Comparison of ENCODE assay signal across 8 cellular contexts in the genomic region with DNA sequence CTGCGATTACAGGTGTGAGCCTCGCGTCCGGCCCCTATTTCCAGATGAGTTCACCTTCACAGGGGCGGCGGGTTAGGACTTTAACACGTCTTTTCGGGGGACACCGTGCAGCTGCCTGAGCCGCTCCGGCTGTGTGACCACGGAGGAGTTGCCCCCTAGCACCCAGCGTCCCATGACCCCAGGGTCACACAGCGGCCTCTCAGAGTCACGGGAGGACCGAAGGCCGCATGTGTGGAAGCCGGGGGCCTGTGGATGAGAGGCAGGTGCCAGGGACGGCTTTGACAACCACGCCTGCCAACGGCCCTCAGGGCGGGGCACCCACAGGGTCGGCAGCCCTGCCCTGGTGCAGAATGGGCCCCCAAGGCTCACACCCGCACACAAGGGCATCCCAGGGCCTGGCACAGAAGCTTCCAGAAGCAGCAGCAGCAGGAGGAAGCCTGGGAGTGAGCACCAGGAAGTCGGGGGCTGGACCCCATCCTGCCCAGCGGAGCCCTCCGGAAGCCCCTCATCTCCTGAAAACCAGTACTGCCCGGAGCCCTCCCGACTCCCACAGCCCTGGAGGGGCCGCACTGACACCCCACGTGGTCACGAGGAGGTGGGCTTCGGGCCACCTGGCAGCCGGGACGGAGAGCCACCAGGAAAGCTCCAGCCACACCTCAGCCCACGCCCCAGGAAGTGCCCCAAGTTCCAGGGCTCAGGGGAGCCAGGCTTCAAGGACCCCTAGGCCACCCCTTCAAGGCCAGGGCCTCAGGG. TPM values are rescaled to one million over a fixed set of nuclear protein-coding genes. Genes with fewer than 3 reads are reported as not detected.
DNase-seq lines count a peak whose midpoint lies in the region; ATAC-seq and TF ChIP-seq lines count a peak whose summit lies in the region.

No MANE protein-coding gene starts in this region.

- H3K27me3 Mint-ChIP-seq in activated T-cell treated with anti-CD3 and anti-CD28 coated beads, Interleukin-2, amount 50 U/mL, for 24 hours = no peaks in the 10 kb centered on the region
- peaks cover 13 to 28% (median 22%) of the 10 kb centered on the region in 3 donors for H3K27me3 Mint-ChIP-seq in immature natural killer cell (ENCODE audit: low read depth in 3 of 3)

- peak overlapping the region; percentile 86 for H3K27ac Mint-ChIP-seq in activated T-cell treated with anti-CD3 and anti-CD28 coated beads, Interleukin-2, amount 50 U/mL, for 24 hours
- peak overlapping the region; percentile 90 to 100 (median 99) for H3K27ac Mint-ChIP-seq in immature natural killer cell
- H3K27ac Mint-ChIP-seq in stimulated activated effector memory CD8-positive, alpha-beta T cell treated with anti-CD3 and anti-CD28 coated beads, Interleukin-12 subunit alpha, Interleukin-12 subunit beta, amount 100 ng/mL, for 72 hours = peak overlapping the region; percentile 96

- peaks cover 46% of the 10 kb centered on the region for H3K4me1 Mint-ChIP-seq in activated T-cell treated with anti-CD3 and anti-CD28 coated beads, Interleukin-2, amount 50 U/mL, for 24 hours (ENCODE audit: low read depth)
- H3K4me1 Mint-ChIP-seq in immature natural killer cell = peaks cover 48% of the 10 kb centered on the region in 2 donors
- peaks cover 65% of the 10 kb centered on the region for H3K4me1 Mint-ChIP-seq in stimulated activated effector memory CD8-positive, alpha-beta T cell treated with anti-CD3 and anti-CD28 coated beads, Interleukin-12 subunit alpha, Interleukin-12 subunit beta, amount 100 ng/mL, for 72 hours

- peak overlapping the region; percentile 79 for H3K4me3 Mint-ChIP-seq in activated T-cell treated with anti-CD3 and anti-CD28 coated beads, Interleukin-2, amount 50 U/mL, for 24 hours
- peak overlapping the region; percentile 44 to 91 (median 90) for H3K4me3 Mint-ChIP-seq in immature natural killer cell
- H3K4me3 Mint-ChIP-seq in stimulated activated effector memory CD8-positive, alpha-beta T cell treated with anti-CD3 and anti-CD28 coated beads, Interleukin-12 subunit alpha, Interleukin-12 subunit beta, amount 100 ng/mL, for 72 hours = peak overlapping the region; percentile 83

- peak; percentile 62 for DNase-seq in activated T-cell treated with anti-CD3 and anti-CD28 coated beads, Interleukin-2, amount 50 U/mL, for 24 hours
- DNase-seq in immature natural killer cell (peak; percentile 34 to 53 (median 44)), midbrain (lab: John Stamatoyannopoulos, UW) (no peak), RKO (ENCODE audit: low spot score) (no peak), SKM-1 treated with dmso at 0.1 percent for 144 hours (lab: John Stamatoyannopoulos, UW; ENCODE audit: unreplicated experiment) (no peak)
- DNase-seq in stimulated activated effector memory CD8-positive, alpha-beta T cell treated with anti-CD3 and anti-CD28 coated beads, Interleukin-12 subunit alpha, Interleukin-12 subunit beta, amount 100 ng/mL, for 72 hours (ENCODE audit: low spot score in 2 of 2) = no peak
- DNase-seq in central memory CD4-positive, alpha-beta T cell = no peak

- ATAC-seq in stimulated activated effector memory CD8-positive, alpha-beta T cell treated with anti-CD3 and anti-CD28 coated beads, Interleukin-12 subunit alpha, Interleukin-12 subunit beta, amount 100 ng/mL, for 72 hours = no peak

- no peaks in the 10 kb centered on the region for H3K9me3 Mint-ChIP-seq in activated T-cell treated with anti-CD3 and anti-CD28 coated beads, Interleukin-2, amount 50 U/mL, for 24 hours
- no peaks in the 10 kb centered on the region for H3K9me3 Mint-ChIP-seq in immature natural killer cell
- no peaks in the 10 kb centered on the region for H3K9me3 Mint-ChIP-seq in stimulated activated effector memory CD8-positive, alpha-beta T cell treated with anti-CD3 and anti-CD28 coated beads, Interleukin-12 subunit alpha, Interleukin-12 subunit beta, amount 100 ng/mL, for 72 hours

- peaks cover 21% of the 10 kb centered on the region for H3K36me3 Mint-ChIP-seq in activated T-cell treated with anti-CD3 and anti-CD28 coated beads, Interleukin-2, amount 50 U/mL, for 24 hours (ENCODE audit: low read depth)
- H3K36me3 Mint-ChIP-seq in immature natural killer cell = no peaks in the 10 kb centered on the region
- peaks cover 39% of the 10 kb centered on the region for H3K36me3 Mint-ChIP-seq in stimulated activated effector memory CD8-positive, alpha-beta T cell treated with anti-CD3 and anti-CD28 coated beads, Interleukin-12 subunit alpha, Interleukin-12 subunit beta, amount 100 ng/mL, for 72 hours

- no peak for TF ChIP-seq EP300 in Ishikawa (IDR thresholded peaks at IDR 0.05; ENCODE audit: borderline replicate concordance)

- no peak for TF ChIP-seq RAD21 in Ishikawa (IDR thresholded peaks at IDR 0.05; ENCODE audit: low read depth)

TF ChIP-seq in Ishikawa, 13 proteins besides CTCF, POLR2A, EP300 and RAD21:
- TF ChIP-seq TEAD4 (IDR thresholded peaks at IDR 0.05) (no peak), ZBTB7A (IDR thresholded peaks at IDR 0.05; ENCODE audit: low read depth) (peak; percentile 52; the same call in 1 of the 2 replicates)

RNA-seq across cellular contexts. Expression of a gene that starts 32.7 kb away (rescaled TPM):
- polyA plus RNA-seq in immature natural killer cell = 10 to 100 TPM; 49.7 to 72.1 (median 55.1) TPM

RNA-seq across cellular contexts. Expression of a gene that starts 45.4 kb away (rescaled TPM):
- 10 to 100 TPM; 25.3 to 35.6 (median 25.5) TPM for polyA plus RNA-seq in immature natural killer cell

RNA-seq across cellular contexts. Expression of a gene that starts 53.6 kb away (rescaled TPM):
- polyA plus RNA-seq in immature natural killer cell = 10 to 100 TPM; 12.7 to 24.0 (median 18.1) TPM

Comparison
In these comparisons a context has a peak if more than half of its experiments do, and no peak if none do; other contexts are left out.
1. DNase-seq: peak in activated T-cell treated with anti-CD3 and anti-CD28 coated beads, Interleukin-2, amount 50 U/mL, for 24 hours (single experiment) and immature natural killer cell (3 of 3); none in stimulated activated effector memory CD8-positive, alpha-beta T cell treated with anti-CD3 and anti-CD28 coated beads, Interleukin-12 subunit alpha, Interleukin-12 subunit beta, amount 100 ng/mL, for 72 hours (0 of 2), midbrain (single experiment), central memory CD4-positive, alpha-beta T cell (single experiment), RKO (single experiment) and SKM-1 treated with dmso at 0.1 percent for 144 hours (single experiment).
2. Peak in every context shown above with its lines, with median percentiles within 50 percentile points of each other: H3K27ac Mint-ChIP-seq and H3K4me3 Mint-ChIP-seq.